16 cellular contexts compared by ENCODE assay signal in genomic region chr4:118389731-118390520, GRCh38. TPM values are rescaled to one million over a fixed set of nuclear protein-coding genes. Genes with fewer than 3 reads are reported as not detected.
A peak's percentile ranks its signal among the peaks of the same experiment; 100 is the strongest.
DNase-seq lines count a peak whose midpoint lies in the region; ATAC-seq and TF ChIP-seq lines count a peak whose summit lies in the region.
"Had no signal": no experiment of that assay in that cellular context is flagged by ENCODE, and none has a peak within 500 bp of the region (broad histone marks: within the 10 kb centered on the region; RNA-seq: fewer than 3 reads in every experiment).

No MANE protein-coding gene starts in this region.

- peaks cover 13% of the 10 kb centered on the region for H3K9me3 Mint-ChIP-seq in stimulated activated effector memory CD8-positive, alpha-beta T cell treated with anti-CD3 and anti-CD28 coated beads, Interleukin-12 subunit alpha, Interleukin-12 subunit beta, amount 100 ng/mL, for 72 hours

- peak; percentile 44 for DNase-seq in AG10803 (ENCODE audit: low read depth)
- peak; percentile 51 for DNase-seq in GM23248
- peak; percentile 64 for DNase-seq in WERI-Rb-1
- no peak for DNase-seq in foreskin keratinocyte
- DNase-seq in stimulated activated effector memory CD8-positive, alpha-beta T cell treated with anti-CD3 and anti-CD28 coated beads, Interleukin-12 subunit alpha, Interleukin-12 subunit beta, amount 100 ng/mL, for 72 hours (ENCODE audit: low spot score in 2 of 2), result no peak
- no peak for DNase-seq in NCI-H1105 (lab: John Stamatoyannopoulos, UW)
- DNase-seq: DMS153, Karpas-422, NCI-H1417 treated with DMSO at 0.1 percent for 48 hours, NCI-H2029 treated with DMSO at 0.1 percent for 48 hours, NCI-H510A, SHP77 had no signal

- peak overlapping the region; percentile 35 for H3K4me2 ChIP-seq in GM23248 (ENCODE audit: unreplicated experiment)

- no peaks in the 10 kb centered on the region for H3K4me1 Mint-ChIP-seq in stimulated activated effector memory CD8-positive, alpha-beta T cell treated with anti-CD3 and anti-CD28 coated beads, Interleukin-12 subunit alpha, Interleukin-12 subunit beta, amount 100 ng/mL, for 72 hours

- no peaks in the 10 kb centered on the region for H3F3A ChIP-seq in GM23248 (ENCODE audit: insufficient read depth)

- H2AFZ ChIP-seq in GM23248, result peak overlapping the region; percentile 70

- ATAC-seq in foreskin keratinocyte (peak; percentile 49), HG03108 (IDR thresholded peaks at IDR 0.05; ENCODE audit: unreplicated experiment) (no peak), GM21423 (IDR thresholded peaks at IDR 0.05; ENCODE audit: unreplicated experiment) (no peak)
- ATAC-seq in stimulated activated effector memory CD8-positive, alpha-beta T cell treated with anti-CD3 and anti-CD28 coated beads, Interleukin-12 subunit alpha, Interleukin-12 subunit beta, amount 100 ng/mL, for 72 hours, result no peak
- ATAC-seq: GM12878 had no signal

- no peak overlapping the region for H3K4me3 Mint-ChIP-seq in stimulated activated effector memory CD8-positive, alpha-beta T cell treated with anti-CD3 and anti-CD28 coated beads, Interleukin-12 subunit alpha, Interleukin-12 subunit beta, amount 100 ng/mL, for 72 hours

- H3K27me3 ChIP-seq in GM23248 (replicated peaks; ENCODE audit: insufficient read depth) (no peaks in the 10 kb centered on the region), WERI-Rb-1 (ENCODE audit: insufficient read depth, low read depth, severe bottlenecking) (no peaks in the 10 kb centered on the region), foreskin keratinocyte (no peaks in the 10 kb centered on the region)

- 2 to 5% methylated on average over 8 of the region's 8 CpGs for WGBS in GM23248 (ENCODE audit: low coverage in 1 of 2, low lambda C conversion rate in 2 of 2, missing lambda C conversion rate in 2 of 2), 2 experiments

- H3K36me3 Mint-ChIP-seq in stimulated activated effector memory CD8-positive, alpha-beta T cell treated with anti-CD3 and anti-CD28 coated beads, Interleukin-12 subunit alpha, Interleukin-12 subunit beta, amount 100 ng/mL, for 72 hours, result no peaks in the 10 kb centered on the region

- no peak overlapping the region for H3K9ac ChIP-seq in GM23248

- no peaks in the 10 kb centered on the region for H3K9me2 ChIP-seq in GM23248 (ENCODE audit: insufficient read depth)

- H3K27ac ChIP-seq in GM23248 (0 out of 2 replicates have a peak overlapping the region, but pooled peaks have one; percentile 10), WERI-Rb-1 (peak overlapping the region; percentile 86), foreskin keratinocyte (no peak overlapping the region)
- H3K27ac ChIP-seq: C4-2B had no signal

- H3K4me1 ChIP-seq in GM23248 (ENCODE audit: insufficient read depth), result peaks cover 11% of the 10 kb centered on the region
- no peaks in the 10 kb centered on the region for H3K4me1 ChIP-seq in foreskin keratinocyte

- in situ Hi-C loops in GM23248 (cut with MboI), result no loop called here

- no peak overlapping the region for H3K4me3 ChIP-seq in AG10803 (ENCODE audit: low read length)
- peak overlapping the region; percentile 36; the same call in 1 of the 2 replicates for H3K4me3 ChIP-seq in GM23248
- no peak overlapping the region for H3K4me3 ChIP-seq in WERI-Rb-1 (ENCODE audit: low read depth, low read length)
- H3K4me3 ChIP-seq: GM12878 had no signal

- H3K27ac Mint-ChIP-seq in stimulated activated effector memory CD8-positive, alpha-beta T cell treated with anti-CD3 and anti-CD28 coated beads, Interleukin-12 subunit alpha, Interleukin-12 subunit beta, amount 100 ng/mL, for 72 hours, result no peak overlapping the region

- no peaks in the 10 kb centered on the region for H3K36me3 ChIP-seq in GM23248 (ENCODE audit: low read depth)
- H3K36me3 ChIP-seq in WERI-Rb-1, result peaks cover 2% of the 10 kb centered on the region; the same call in 1 of the 2 replicates

- H3K79me2 ChIP-seq in GM23248 (ENCODE audit: insufficient read depth), result no peaks in the 10 kb centered on the region

- H3K9me3 ChIP-seq in GM23248 (ENCODE audit: low read depth), result no peaks in the 10 kb centered on the region
- H3K9me3 ChIP-seq in WERI-Rb-1 (ENCODE audit: severe bottlenecking), result peaks cover 31% of the 10 kb centered on the region

- no peaks in the 10 kb centered on the region for H4K20me1 ChIP-seq in GM23248 (ENCODE audit: insufficient read depth)

- TF ChIP-seq CTCF in AG10803 (conservative IDR thresholded peaks at IDR 0.05; ENCODE audit: low read length) (no peak), WERI-Rb-1 (IDR thresholded peaks at IDR 0.05; ENCODE audit: low read depth, low read length) (no peak), foreskin keratinocyte (conservative IDR thresholded peaks at IDR 0.05) (no peak)

RNA-seq across cellular contexts. Expression of gene PRSS12, which starts 37.1 kb away (rescaled TPM):
- 30.0 and 33.6 TPM in 2 replicates for total RNA-seq in GM23248 (2014; rRNA removed; shearing (Covaris generic))
- 10.0 and 10.2 TPM in 2 replicates for polyA plus RNA-seq in GM23248 (2016; fragmentation: Nextera tagmentation; extraction: Ambion mirVana)
- 19.4 and 22.8 TPM in 2 replicates for total RNA-seq in foreskin keratinocyte
- polyA plus RNA-seq in foreskin keratinocyte, result 9.0 and 9.5 TPM in 2 replicates

Comparison
In these comparisons a context has a peak if more than half of its experiments do, and no peak if none do; other contexts are left out.
1. DNase-seq: peak in AG10803 (single experiment), GM23248 (single experiment) and WERI-Rb-1 (single experiment); none in foreskin keratinocyte (0 of 2), stimulated activated effector memory CD8-positive, alpha-beta T cell treated with anti-CD3 and anti-CD28 coated beads, Interleukin-12 subunit alpha, Interleukin-12 subunit beta, amount 100 ng/mL, for 72 hours (0 of 2) and NCI-H1105 (single experiment).